9 cellular contexts compared by ENCODE assay signal in genomic region chr10:88080213-88080612, GRCh38.
DNase-seq lines count a peak whose midpoint lies in the region; ATAC-seq, FAIRE-seq and TF ChIP-seq lines count a peak whose summit lies in the region.
"Had no signal": no experiment of that assay in that cellular context is flagged by ENCODE, and none has a peak within 500 bp of the region (broad histone marks: within the 10 kb centered on the region; RNA-seq: fewer than 3 reads in every experiment).

No MANE protein-coding gene starts in this region.

- H3K27me3 ChIP-seq in CD8-positive, alpha-beta T cell (ENCODE audit: insufficient read depth, low read length): no peaks in the 10 kb centered on the region

- DNase-seq in A549 (ENCODE audit: low read depth in 1 of 2, low spot score in 1 of 2) (peak in 1 of 2 experiments; percentile 37), choroid plexus epithelial cell (ENCODE audit: low read depth) (peak; percentile 67), NK-92 (lab: John Stamatoyannopoulos, UW; ENCODE audit: unreplicated experiment) (no peak)
- no peak for DNase-seq in activated CD8-positive, alpha-beta memory T cell treated with anti-CD3 and anti-CD28 coated beads for 24 hours
- DNase-seq in activated CD4-positive, alpha-beta T cell treated with anti-CD3 and anti-CD28 coated beads, Interleukin-2, amount 10 ng/mL, durations not matched to agents 7 days and 5 days: no peak
- no peak for DNase-seq in CD8-positive, alpha-beta T cell
- DNase-seq: DND-41 had no signal

- H3K4me2 ChIP-seq in A549: peak overlapping the region; percentile 63

- peaks cover 17% of the 10 kb centered on the region for H3K4me1 ChIP-seq in A549
- no peaks in the 10 kb centered on the region for H3K4me1 ChIP-seq in CD8-positive, alpha-beta T cell (ENCODE audit: insufficient read depth, low read length)

- H3K9me3 ChIP-seq in A549: no peaks in the 10 kb centered on the region
- H3K9me3 ChIP-seq in CD8-positive, alpha-beta T cell (ENCODE audit: low read length): no peaks in the 10 kb centered on the region

- H3K4me3 ChIP-seq in A549 (no peak overlapping the region), choroid plexus epithelial cell (ENCODE audit: low read depth, low read length) (no peak overlapping the region)
- H3K4me3 ChIP-seq in CD8-positive, alpha-beta T cell (ENCODE audit: low read depth, low read length): no peak overlapping the region

- H3K36me3 Mint-ChIP-seq in activated CD4-positive, alpha-beta T cell treated with anti-CD3 and anti-CD28 coated beads, Interleukin-2, amount 10 ng/mL, durations not matched to agents 7 days and 5 days (ENCODE audit: low read depth): no peaks in the 10 kb centered on the region
- no peaks in the 10 kb centered on the region for H3K36me3 Mint-ChIP-seq in CD8-positive, alpha-beta T cell

- no peak for TF ChIP-seq POLR2A in A549 (IDR thresholded peaks at IDR 0.05; ENCODE audit: low read length)

- ATAC-seq in A549 (peak; percentile 50 to 82; a peak in 3 of 6 replicates), GM19025 (IDR thresholded peaks at IDR 0.05; ENCODE audit: low read depth, unreplicated experiment) (peak; percentile 57), HG03135 (IDR thresholded peaks at IDR 0.05; ENCODE audit: unreplicated experiment) (peak; percentile 44)
- ATAC-seq in CD8-positive, alpha-beta T cell: no peak

- no peak overlapping the region for H3K27ac Mint-ChIP-seq in activated CD4-positive, alpha-beta T cell treated with anti-CD3 and anti-CD28 coated beads, Interleukin-2, amount 10 ng/mL, durations not matched to agents 7 days and 5 days
- H3K27ac Mint-ChIP-seq in CD8-positive, alpha-beta T cell: no peak overlapping the region

- no peaks in the 10 kb centered on the region for H3K36me3 ChIP-seq in CD8-positive, alpha-beta T cell (ENCODE audit: insufficient read depth, low read length)

- intact Hi-C loops in CD8-positive, alpha-beta T cell (cut with DNase I, micrococcal nuclease): loop anchor here in 1 of 2 experiments (5.0 kb wide), 1 partner anchor 37 kb away; no protein-coding TSS in a partner anchor

- peaks cover 25% of the 10 kb centered on the region for H3K27me3 Mint-ChIP-seq in activated CD4-positive, alpha-beta T cell treated with anti-CD3 and anti-CD28 coated beads, Interleukin-2, amount 10 ng/mL, durations not matched to agents 7 days and 5 days
- no peaks in the 10 kb centered on the region for H3K27me3 Mint-ChIP-seq in CD8-positive, alpha-beta T cell (ENCODE audit: low read depth)

- H3K4me1 Mint-ChIP-seq in activated CD4-positive, alpha-beta T cell treated with anti-CD3 and anti-CD28 coated beads, Interleukin-2, amount 10 ng/mL, durations not matched to agents 7 days and 5 days: peaks cover 12% of the 10 kb centered on the region
- peaks cover 14% of the 10 kb centered on the region for H3K4me1 Mint-ChIP-seq in CD8-positive, alpha-beta T cell (ENCODE audit: low read depth)

- TF ChIP-seq RAD21 in A549 (conservative IDR thresholded peaks at IDR 0.05 in 1 of 2, IDR thresholded peaks at IDR 0.05 in 1 of 2): no peak

- 3% methylated on average over 3 of the region's 3 CpGs for WGBS in A549 (ENCODE audit: missing lambda C conversion rate)

- TF ChIP-seq CTCF in A549 (IDR thresholded peaks at IDR 0.05): no peak
- no peak for TF ChIP-seq CTCF in choroid plexus epithelial cell (conservative IDR thresholded peaks at IDR 0.05; ENCODE audit: low read depth, low read length)
- TF ChIP-seq CTCF in CD8-positive, alpha-beta T cell (IDR thresholded peaks at IDR 0.05): no peak

- CTCF ChIA-PET in A549 (lab: Yijun Ruan, JAX): interaction anchor here (0.7 kb wide), 1 partner anchor 379 kb away, joined by 3 read pairs; no protein-coding TSS in a partner anchor
- CTCF ChIA-PET in activated CD4-positive, alpha-beta T cell treated with anti-CD3 and anti-CD28 coated beads, Interleukin-2, amount 10 ng/mL, durations not matched to agents 7 days and 5 days (lab: Charles Lee): no interaction called here
- CTCF ChIA-PET in CD8-positive, alpha-beta T cell (lab: Charles Lee): interaction anchor here (0.8 to 1.2 kb wide), 2 partner anchors 14 to 36 kb away, joined by 3 read pairs; no protein-coding TSS in a partner anchor

- no peak for FAIRE-seq in A549 (lab: Jason Lieb, UNC)

- POLR2A ChIA-PET in A549 (lab: Yijun Ruan, JAX): no interaction called here
- POLR2A ChIA-PET in activated CD4-positive, alpha-beta T cell treated with anti-CD3 and anti-CD28 coated beads, Interleukin-2, amount 10 ng/mL, durations not matched to agents 7 days and 5 days (lab: Charles Lee): no interaction called here
- POLR2A ChIA-PET in CD8-positive, alpha-beta T cell (lab: Charles Lee): no interaction called here

- H3K9me3 Mint-ChIP-seq in activated CD4-positive, alpha-beta T cell treated with anti-CD3 and anti-CD28 coated beads, Interleukin-2, amount 10 ng/mL, durations not matched to agents 7 days and 5 days: no peaks in the 10 kb centered on the region
- no peaks in the 10 kb centered on the region for H3K9me3 Mint-ChIP-seq in CD8-positive, alpha-beta T cell

- no peak for TF ChIP-seq EP300 in A549 (IDR thresholded peaks at IDR 0.05)

- no peak overlapping the region for H3K4me3 Mint-ChIP-seq in activated CD4-positive, alpha-beta T cell treated with anti-CD3 and anti-CD28 coated beads, Interleukin-2, amount 10 ng/mL, durations not matched to agents 7 days and 5 days
- H3K4me3 Mint-ChIP-seq in CD8-positive, alpha-beta T cell: no peak overlapping the region

- peak overlapping the region in 1 of 2 experiments; percentile 29; a peak in 1 of 6 replicates for H3K27ac ChIP-seq in A549
- no peak overlapping the region for H3K27ac ChIP-seq in CD8-positive, alpha-beta T cell (ENCODE audit: low read depth, low read length)

TF ChIP-seq in A549, 52 proteins besides CTCF, POLR2A, EP300 and RAD21:
- no peak for TF ChIP-seq POLR2AphosphoS2 (conservative IDR thresholded peaks at IDR 0.05; ENCODE audit: low read length)
- no peak for TF ChIP-seq CEBPB (IDR thresholded peaks at IDR 0.05)
- TF ChIP-seq FOSL2 (IDR thresholded peaks at IDR 0.05): no peak
- TF ChIP-seq FOSL2 (CRISPR knock-in tag; IDR thresholded peaks at IDR 0.05): no peak
- no peak for TF ChIP-seq TFCP2L1 (CRISPR knock-in tag; IDR thresholded peaks at IDR 0.05)
